15 cellular contexts compared by ENCODE assay signal in the genomic region with DNA sequence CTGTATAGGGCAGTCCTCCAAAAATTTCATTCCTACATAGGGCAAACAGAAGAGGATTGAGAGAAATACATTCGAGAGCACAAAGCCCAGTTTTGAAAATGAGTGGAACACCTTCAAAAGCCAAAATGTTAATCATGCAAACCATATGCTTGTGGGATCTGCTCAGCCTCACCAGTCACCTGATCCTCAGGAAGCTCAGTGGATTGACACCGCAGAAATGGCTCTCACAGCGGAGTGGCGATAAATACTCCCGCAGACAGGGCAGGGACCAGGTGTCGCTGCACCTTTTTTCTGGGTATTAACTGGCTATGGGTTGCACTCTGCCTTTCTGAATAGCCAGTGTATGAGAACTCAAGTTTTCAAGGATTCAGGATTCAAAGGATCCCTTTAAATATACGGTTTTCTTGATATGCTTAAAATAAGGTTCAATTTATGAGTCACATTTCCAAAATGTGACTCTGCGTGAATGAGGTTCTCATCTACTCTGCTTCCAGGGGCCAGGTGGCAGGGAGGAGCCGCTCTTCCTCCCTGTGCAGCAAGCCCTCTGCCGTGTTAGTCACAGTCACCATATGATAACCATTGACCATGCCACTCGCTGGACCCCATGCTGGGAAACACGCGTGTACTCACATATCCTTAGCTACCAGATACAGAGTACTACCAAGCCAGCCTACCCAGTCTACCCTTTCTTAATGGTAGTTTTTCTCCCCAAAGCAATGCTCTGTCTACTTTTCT. TPM values are rescaled to one million over a fixed set of nuclear protein-coding genes. Genes with fewer than 3 reads are reported as not detected.
DNase-seq lines count a peak whose midpoint lies in the region; ATAC-seq and TF ChIP-seq lines count a peak whose summit lies in the region.
"Had no signal": no experiment of that assay in that cellular context is flagged by ENCODE, and none has a peak within 500 bp of the region (broad histone marks: within the 10 kb centered on the region; RNA-seq: fewer than 3 reads in every experiment).

No MANE protein-coding gene starts in this region.

- peak overlapping the region; percentile 45 for H3K4me2 ChIP-seq in Loucy (ENCODE audit: low read depth, low read length, poor library complexity, severe bottlenecking)

- H2AFZ ChIP-seq in Loucy (ENCODE audit: low read length), result no peak overlapping the region

- TF ChIP-seq CTCF in Loucy (conservative IDR thresholded peaks at IDR 0.05; ENCODE audit: low read length) (no peak), Calu3 (IDR thresholded peaks at IDR 0.05; ENCODE audit: unreplicated experiment) (no peak)

- no peaks in the 10 kb centered on the region for H3K36me3 ChIP-seq in Loucy (ENCODE audit: insufficient read depth, low read length)

- DNase-seq in NCI-H82 (lab: John Stamatoyannopoulos, UW) (peak; percentile 21), NCI-H82 treated with DMSO at 0.1 percent for 48 hours (lab: John Stamatoyannopoulos, UW; ENCODE audit: unreplicated experiment) (no peak), Calu3 (no peak)
- no peak for DNase-seq in naive thymus-derived CD8-positive, alpha-beta T cell
- DNase-seq: activated CD8-positive, alpha-beta memory T cell treated with anti-CD3 and anti-CD28 coated beads for 24 hours; glutamatergic neuron; HFFc6; left colon; NCI-H1092; nucleus accumbens had no signal

- peak overlapping the region; percentile 76 for H3K4me3 Mint-ChIP-seq in activated T-helper 17 cell treated with anti-CD3 and anti-CD28 coated beads, Interleukin-2, amount 50 U/mL, for 72 hours
- peak overlapping the region; percentile 87 to 99 (median 97) for H3K4me3 Mint-ChIP-seq in naive thymus-derived CD8-positive, alpha-beta T cell
- H3K4me3 Mint-ChIP-seq in Calu3 (ENCODE audit: low read depth, unreplicated experiment), result no peak overlapping the region
- H3K4me3 Mint-ChIP-seq: HFFc6 had no signal

- H3K9me3 Mint-ChIP-seq in activated T-helper 17 cell treated with anti-CD3 and anti-CD28 coated beads, Interleukin-2, amount 50 U/mL, for 72 hours, result no peaks in the 10 kb centered on the region
- no peaks in the 10 kb centered on the region for H3K9me3 Mint-ChIP-seq in naive thymus-derived CD8-positive, alpha-beta T cell
- no peaks in the 10 kb centered on the region for H3K9me3 Mint-ChIP-seq in Calu3 (ENCODE audit: low read depth, unreplicated experiment)
- H3K9me3 Mint-ChIP-seq: HFFc6 had no signal

- no peak overlapping the region for H3K9ac ChIP-seq in Loucy (ENCODE audit: low read depth, low read length, poor library complexity, severe bottlenecking)

- H4K20me1 ChIP-seq in Loucy (ENCODE audit: insufficient read depth, low read length, poor library complexity, severe bottlenecking), result no peaks in the 10 kb centered on the region

- H3F3A ChIP-seq in Loucy (ENCODE audit: low read depth), result peaks cover 11% of the 10 kb centered on the region

- POLR2A ChIA-PET in naive thymus-derived CD8-positive, alpha-beta T cell (lab: Charles Lee), result interaction anchor here (0.6 to 12.8 kb wide), 12 partner anchors 8 to 1740 kb away, joined by 3 to 173 read pairs (median 4); a partner anchor contains a TSS

- H3K36me3 Mint-ChIP-seq in activated T-helper 17 cell treated with anti-CD3 and anti-CD28 coated beads, Interleukin-2, amount 50 U/mL, for 72 hours (ENCODE audit: low read depth), result no peaks in the 10 kb centered on the region
- peaks cover 9 to 26% (median 14%) of the 10 kb centered on the region in 3 donors for H3K36me3 Mint-ChIP-seq in naive thymus-derived CD8-positive, alpha-beta T cell
- no peaks in the 10 kb centered on the region for H3K36me3 Mint-ChIP-seq in Calu3 (ENCODE audit: insufficient read depth, unreplicated experiment)

- H3K4me3 ChIP-seq in Loucy (ENCODE audit: low read length, poor library complexity, severe bottlenecking), result no peak overlapping the region

- H3K9me2 ChIP-seq in Loucy (replicated peaks; ENCODE audit: low read depth, low read length), result no peaks in the 10 kb centered on the region

- CTCF ChIA-PET in Calu3 (lab: Charles Lee), result no interaction called here

- intact Hi-C loops in Calu3 (cut with micrococcal nuclease; ENCODE audit: unreplicated experiment), result no loop called here

- no peaks in the 10 kb centered on the region for H3K9me3 ChIP-seq in Loucy (ENCODE audit: insufficient read depth, low read depth, low read length)

- peaks cover 74% of the 10 kb centered on the region for H3K4me1 Mint-ChIP-seq in activated T-helper 17 cell treated with anti-CD3 and anti-CD28 coated beads, Interleukin-2, amount 50 U/mL, for 72 hours
- peaks cover 55 to 97% (median 73%) of the 10 kb centered on the region in 4 donors for H3K4me1 Mint-ChIP-seq in naive thymus-derived CD8-positive, alpha-beta T cell
- no peaks in the 10 kb centered on the region for H3K4me1 Mint-ChIP-seq in Calu3 (ENCODE audit: low read depth, unreplicated experiment)

- H3K27me3 Mint-ChIP-seq in activated T-helper 17 cell treated with anti-CD3 and anti-CD28 coated beads, Interleukin-2, amount 50 U/mL, for 72 hours, result no peaks in the 10 kb centered on the region
- no peaks in the 10 kb centered on the region for H3K27me3 Mint-ChIP-seq in naive thymus-derived CD8-positive, alpha-beta T cell
- H3K27me3 Mint-ChIP-seq in Calu3 (ENCODE audit: unreplicated experiment), result peaks cover 54% of the 10 kb centered on the region

- peak overlapping the region; percentile 68 for H3K27ac Mint-ChIP-seq in activated T-helper 17 cell treated with anti-CD3 and anti-CD28 coated beads, Interleukin-2, amount 50 U/mL, for 72 hours
- H3K27ac Mint-ChIP-seq in naive thymus-derived CD8-positive, alpha-beta T cell, result peak overlapping the region; percentile 94 to 99 (median 96)
- no peak overlapping the region for H3K27ac Mint-ChIP-seq in Calu3 (ENCODE audit: unreplicated experiment)
- H3K27ac Mint-ChIP-seq: HFFc6 had no signal

- ATAC-seq in activated T-helper 17 cell treated with anti-CD3 and anti-CD28 coated beads, Interleukin-2, amount 50 U/mL, for 72 hours (replicated peaks), result peak; percentile 44
- ATAC-seq in naive thymus-derived CD8-positive, alpha-beta T cell, result peak in 1 of 2 donors; percentile 11
- ATAC-seq in HG02884 (IDR thresholded peaks at IDR 0.05; ENCODE audit: unreplicated experiment) (no peak), GM19395 (IDR thresholded peaks at IDR 0.05; ENCODE audit: unreplicated experiment) (no peak)
- ATAC-seq: left colon had no signal

- no TSS peak for BruUV-seq in Calu3 (replicated peaks; lab: Mats Ljungman, UMichigan)

- peaks cover 70% of the 10 kb centered on the region for H3K4me1 ChIP-seq in Loucy (ENCODE audit: insufficient read depth, low read length, poor library complexity, severe bottlenecking)

- no peaks in the 10 kb centered on the region for H3K27me3 ChIP-seq in Loucy (ENCODE audit: insufficient read depth, low read length, poor library complexity, severe bottlenecking)

- H3K79me2 ChIP-seq in Loucy (ENCODE audit: insufficient read depth, low read length), result no peaks in the 10 kb centered on the region

RNA-seq across cellular contexts. Expression of a gene that starts 18.3 kb away (rescaled TPM):
- total RNA-seq in activated T-helper 17 cell treated with anti-CD3 and anti-CD28 coated beads, Interleukin-2, amount 50 U/mL, for 72 hours, result 1 to 10 TPM; 5.0 to 9.6 TPM
- 10 to 100 TPM; 22.6 to 24.2 TPM for total RNA-seq in naive thymus-derived CD8-positive, alpha-beta T cell
- 10 to 100 TPM; 22.1 to 33.2 (median 26.0) TPM for polyA plus RNA-seq in naive thymus-derived CD8-positive, alpha-beta T cell
- total RNA-seq in Calu3 (2022), result 8.1 and 8.4 TPM in 2 replicates

RNA-seq across cellular contexts. Expression of a gene that starts 22.7 kb away (rescaled TPM):
- total RNA-seq in activated T-helper 17 cell treated with anti-CD3 and anti-CD28 coated beads, Interleukin-2, amount 50 U/mL, for 72 hours, result under 1 TPM; 0.16 to 0.17 TPM
- 10 to 100 TPM; 14.7 to 15.4 TPM for total RNA-seq in naive thymus-derived CD8-positive, alpha-beta T cell
- under 1 TPM; 0.29 to 0.75 (median 0.52) TPM for polyA plus RNA-seq in naive thymus-derived CD8-positive, alpha-beta T cell
- not detected in 2 replicates for total RNA-seq in Calu3 (2022)
- total RNA-seq: HFFc6, HT1080 had no signal

RNA-seq across cellular contexts. Expression of a gene that starts 39.5 kb away (rescaled TPM):
- under 1 TPM; 0.24 to 0.43 TPM for total RNA-seq in activated T-helper 17 cell treated with anti-CD3 and anti-CD28 coated beads, Interleukin-2, amount 50 U/mL, for 72 hours
- not detected for total RNA-seq in naive thymus-derived CD8-positive, alpha-beta T cell
- polyA plus RNA-seq in naive thymus-derived CD8-positive, alpha-beta T cell, result not detected
- total RNA-seq in Calu3 (2022), result not detected in 2 replicates
- total RNA-seq: HFFc6, HT1080, left colon had no signal

Comparison
In these comparisons a context has a peak if more than half of its experiments do, and no peak if none do; other contexts are left out.
1. RNA of a gene that starts 22.7 kb away (total RNA-seq): 14.7 to 15.4 TPM in naive thymus-derived CD8-positive, alpha-beta T cell; 0.16 to 0.17 TPM in activated T-helper 17 cell treated with anti-CD3 and anti-CD28 coated beads, Interleukin-2, amount 50 U/mL, for 72 hours and not detected in Calu3; every median in the first group is over 10 times any median in the second.